In genomic region chr19:56120371-56121179, GRCh38 we compare ENCODE assay signal across 8 cellular contexts. TPM values are rescaled to one million over a fixed set of nuclear protein-coding genes. Genes with fewer than 3 reads are reported as not detected.
DNase-seq lines count a peak whose midpoint lies in the region; ATAC-seq and TF ChIP-seq lines count a peak whose summit lies in the region.

No MANE protein-coding gene starts in this region.

- H3K27ac ChIP-seq in DND-41 (ENCODE audit: low read length) = peak overlapping the region; percentile 92
- H3K27ac ChIP-seq in Karpas-422 (ENCODE audit: low read length) = peak overlapping the region; percentile 85
- H3K27ac ChIP-seq in right cardiac atrium (ENCODE audit: low read length) = peak overlapping the region; percentile 91

- intact Hi-C loops in right cardiac atrium (cut with DNase I) = loop anchor here in 1 of 4 donors (2.0 kb wide), 1 partner anchor 20 kb away; the partner anchor contains the start of gene ZNF444

- no peak for TF ChIP-seq CTCF in DND-41 (IDR thresholded peaks at IDR 0.05; ENCODE audit: borderline replicate concordance, extremely low read depth, low read length, poor library complexity, severe bottlenecking)

- under 1% methylated on average over 96 of the region's 99 CpGs for WGBS in right cardiac atrium

- peak; percentile 85 for DNase-seq in DND-41
- peak; percentile 96 for DNase-seq in Karpas-422
- peak; percentile 68 for DNase-seq in T follicular helper cell (ENCODE audit: low read depth)
- peak; percentile 60 for DNase-seq in amniotic epithelial cell (ENCODE audit: low read depth)
- peak; percentile 90 to 93 (median 93) for DNase-seq in right cardiac atrium
- DNase-seq in renal cortical epithelial cell (ENCODE audit: low read depth) = peak; percentile 45
- no peak for DNase-seq in NCI-H2107 treated with DMSO at 0.1 percent for 48 hours (lab: John Stamatoyannopoulos, UW; ENCODE audit: unreplicated experiment)

- peak overlapping the region; percentile 83 to 89 for H3K4me3 ChIP-seq in DND-41 (ENCODE audit: low read depth in 1 of 2, low read length in 2 of 2)
- H3K4me3 ChIP-seq in Karpas-422 (ENCODE audit: low read length) = peak overlapping the region; percentile 73
- H3K4me3 ChIP-seq in right cardiac atrium (ENCODE audit: low read length) = peak overlapping the region; percentile 94

- H3K9ac ChIP-seq in DND-41 (ENCODE audit: low read depth, low read length) (peak overlapping the region; percentile 98), Karpas-422 (ENCODE audit: low read length) (peak overlapping the region; percentile 89)

- H3K79me2 ChIP-seq in DND-41 (ENCODE audit: insufficient read depth, low read length) = peaks cover 50% of the 10 kb centered on the region
- H3K79me2 ChIP-seq in Karpas-422 (ENCODE audit: low read length) = peaks cover 50% of the 10 kb centered on the region

- H3K4me1 ChIP-seq in DND-41 (ENCODE audit: insufficient read depth, low read length) = peaks cover 28% of the 10 kb centered on the region
- H3K4me1 ChIP-seq in Karpas-422 (ENCODE audit: low read length) = peaks cover 18% of the 10 kb centered on the region
- H3K4me1 ChIP-seq in right cardiac atrium (ENCODE audit: control insufficient read depth, insufficient read depth, low read length) = peaks cover 20% of the 10 kb centered on the region

- H2AFZ ChIP-seq in DND-41 (ENCODE audit: low read depth, low read length) = peak overlapping the region; percentile 89
- no peak overlapping the region for H2AFZ ChIP-seq in Karpas-422 (ENCODE audit: low read length)

- peak; percentile 41 for ATAC-seq in DND-41 (ENCODE audit: insufficient read depth, low read depth)
- peak; percentile 26 for ATAC-seq in GM21619 (IDR thresholded peaks at IDR 0.05; ENCODE audit: unreplicated experiment)
- peak; percentile 47 to 73 for ATAC-seq in right cardiac atrium

- no peaks in the 10 kb centered on the region for H3K9me2 ChIP-seq in Karpas-422 (replicated peaks; ENCODE audit: insufficient read depth, low read length)

- H3K9me3 ChIP-seq in DND-41 (ENCODE audit: insufficient read depth, low read length, severe bottlenecking) = no peaks in the 10 kb centered on the region
- H3K9me3 ChIP-seq in Karpas-422 (ENCODE audit: low read length) = no peaks in the 10 kb centered on the region
- no peaks in the 10 kb centered on the region for H3K9me3 ChIP-seq in right cardiac atrium (ENCODE audit: control insufficient read depth, low read length)

- H3K27me3 ChIP-seq in DND-41 (ENCODE audit: insufficient read depth, low read length, poor library complexity) (no peaks in the 10 kb centered on the region), Karpas-422 (ENCODE audit: low read length) (no peaks in the 10 kb centered on the region), right cardiac atrium (ENCODE audit: control insufficient read depth, insufficient read depth) (no peaks in the 10 kb centered on the region)

- H3K36me3 ChIP-seq in DND-41 (ENCODE audit: insufficient read depth, low read length) = peaks cover 5% of the 10 kb centered on the region; the same call in 1 of the 2 replicates
- H3K36me3 ChIP-seq in Karpas-422 (ENCODE audit: insufficient read depth, low read length) = no peaks in the 10 kb centered on the region

- H4K20me1 ChIP-seq in DND-41 (ENCODE audit: insufficient read depth, low read length) = peaks cover 24% of the 10 kb centered on the region; the same call in 1 of the 2 replicates
- peaks cover 39% of the 10 kb centered on the region for H4K20me1 ChIP-seq in Karpas-422 (ENCODE audit: insufficient read depth, low read depth, low read length)

- H3K4me2 ChIP-seq in DND-41 (ENCODE audit: insufficient read depth, low read length) (peak overlapping the region; percentile 91), Karpas-422 (ENCODE audit: low read depth, low read length, poor library complexity, severe bottlenecking) (peak overlapping the region; percentile 83)

RNA-seq across cellular contexts. Expression of gene ZNF787, which starts 0.5 kb away (rescaled TPM):
- 26.2 and 103 TPM in 2 replicates for total RNA-seq in Karpas-422 (2014; rRNA removed; shearing (Covaris generic); ENCODE audit: low replicate concordance)
- 10 to 100 TPM; 22.0 to 29.2 (median 26.2) TPM for total RNA-seq in right cardiac atrium
- polyA plus RNA-seq in right cardiac atrium = 25.4 TPM
- total RNA-seq in renal cortical epithelial cell = 25.6 and 41.0 TPM in 2 replicates

RNA-seq across cellular contexts. Expression of gene ZNF444, which starts 20.5 kb away (rescaled TPM):
- total RNA-seq in Karpas-422 (2014; rRNA removed; shearing (Covaris generic); ENCODE audit: low replicate concordance) = 12.5 and 54.0 TPM in 2 replicates
- total RNA-seq in right cardiac atrium (10 to 100 TPM; 19.3 to 29.3 (median 23.1) TPM), renal cortical epithelial cell (12.9 and 28.2 TPM in 2 replicates)
- 20.0 TPM for polyA plus RNA-seq in right cardiac atrium

RNA-seq across cellular contexts. Expression of gene GALP, which starts 55.2 kb away (rescaled TPM):
- not detected in 2 replicates for total RNA-seq in Karpas-422 (2014; rRNA removed; shearing (Covaris generic); ENCODE audit: low replicate concordance)
- total RNA-seq in right cardiac atrium = not detected
- polyA plus RNA-seq in right cardiac atrium = not detected
- not detected in 2 replicates for total RNA-seq in renal cortical epithelial cell
